1 cellular context compared by ENCODE assay signal in the genomic region with DNA sequence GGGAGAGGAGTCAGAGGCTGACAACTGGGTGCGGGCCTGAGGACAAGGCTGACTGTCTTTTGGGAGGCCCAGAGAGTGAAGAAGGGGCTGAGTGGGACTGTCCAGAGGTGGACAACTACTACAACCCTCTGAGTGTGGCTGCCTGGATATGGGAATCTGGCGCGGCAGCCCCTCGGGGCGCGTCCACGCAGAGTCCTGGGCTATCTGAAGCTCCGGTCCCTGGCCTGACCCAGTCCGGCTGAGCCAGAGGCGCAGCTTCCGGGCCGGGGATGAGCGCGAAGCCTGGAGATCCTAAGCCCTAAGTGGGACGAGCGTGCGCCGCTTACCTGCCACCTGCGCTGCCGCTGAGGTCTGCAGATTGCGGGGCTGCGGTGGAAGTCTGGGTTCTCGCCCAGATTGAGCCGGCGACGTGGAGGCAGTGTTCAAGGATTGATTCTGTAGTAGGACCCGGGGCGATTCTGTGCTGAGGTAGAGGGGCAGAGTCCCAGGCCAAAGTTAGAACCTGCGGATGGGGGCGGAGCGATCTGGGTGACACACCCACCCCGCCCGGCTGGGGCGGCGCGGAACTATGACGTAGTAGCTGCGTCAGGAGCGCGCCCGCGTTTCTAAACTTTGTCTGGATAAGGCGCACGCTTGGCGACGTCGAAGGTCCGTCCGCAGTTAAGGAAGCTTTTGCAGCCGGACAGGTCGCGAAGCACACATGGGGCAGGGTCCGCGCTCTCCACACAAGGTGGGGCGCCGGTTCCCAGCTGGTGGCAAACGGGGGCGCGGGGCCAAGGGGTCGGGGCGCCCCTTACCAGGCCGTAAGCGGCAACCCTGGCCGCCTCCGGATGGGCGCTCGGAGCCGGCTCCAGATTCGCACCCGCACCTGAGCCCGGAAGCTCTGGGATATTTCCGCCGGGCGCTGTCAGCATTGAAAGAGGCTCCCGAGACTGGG.
TF ChIP-seq lines count a peak whose summit lies in the region.

A gene (minus strand): TSS at position 526 of the 937 bp plus-strand sequence. CDS start 674 bp downstream, outside the sequence.
A gene with protein sequence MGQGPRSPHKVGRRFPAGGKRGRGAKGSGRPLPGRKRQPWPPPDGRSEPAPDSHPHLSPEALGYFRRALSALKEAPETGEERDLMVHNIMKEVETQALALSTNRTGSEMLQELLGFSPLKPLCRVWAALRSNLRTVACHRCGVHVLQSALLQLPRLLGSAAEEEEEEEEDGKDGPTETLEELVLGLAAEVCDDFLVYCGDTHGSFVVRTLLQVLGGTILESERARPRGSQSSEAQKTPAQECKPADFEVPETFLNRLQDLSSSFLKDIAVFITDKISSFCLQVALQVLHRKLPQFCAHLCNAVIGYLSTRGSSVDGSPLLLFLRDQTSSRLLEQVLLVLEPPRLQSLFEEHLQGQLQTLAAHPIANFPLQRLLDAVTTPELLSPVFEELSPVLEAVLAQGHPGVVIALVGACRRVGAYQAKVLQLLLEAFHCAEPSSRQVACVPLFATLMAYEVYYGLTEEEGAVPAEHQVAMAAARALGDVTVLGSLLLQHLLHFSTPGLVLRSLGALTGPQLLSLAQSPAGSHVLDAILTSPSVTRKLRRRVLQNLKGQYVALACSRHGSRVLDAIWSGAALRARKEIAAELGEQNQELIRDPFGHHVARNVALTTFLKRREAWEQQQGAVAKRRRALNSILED (plus strand): TSS at position 596 of the 937 bp plus-strand sequence. CDS start 105 bp downstream, at position 701.

TF ChIP-seq in HEK293, 187 proteins besides CTCF, POLR2A, EP300 and RAD21 (continued from another document and continues in another):
- TF ChIP-seq ZNF433 (tag by site-specific recombination; IDR thresholded peaks at IDR 0.05; ENCODE audit: low read depth) (no peak), OVOL3 (tag by site-specific recombination; IDR thresholded peaks at IDR 0.05) (no peak), ZNF324 (tag by site-specific recombination; IDR thresholded peaks at IDR 0.05) (no peak), ZNF311 (tag by site-specific recombination; IDR thresholded peaks at IDR 0.05; ENCODE audit: borderline replicate concordance) (no peak), ZNF335 (tag by site-specific recombination; conservative IDR thresholded peaks at IDR 0.05) (peak; percentile 65), ZNF768 (tag by site-specific recombination; IDR thresholded peaks at IDR 0.05) (no peak), ZXDB (tag by site-specific recombination; IDR thresholded peaks at IDR 0.05) (peak; percentile 76), KLF16 (tag by site-specific recombination; IDR thresholded peaks at IDR 0.05) (peak; percentile 95), ZNF138 (tag by site-specific recombination; IDR thresholded peaks at IDR 0.05; ENCODE audit: borderline replicate concordance) (no peak), GFI1B (tag by site-specific recombination; IDR thresholded peaks at IDR 0.05) (no peak), ZNF416 (tag by site-specific recombination; IDR thresholded peaks at IDR 0.05) (no peak), ZNF777 (tag by site-specific recombination; IDR thresholded peaks at IDR 0.05; ENCODE audit: borderline replicate concordance) (no peak), ZNF701 (tag by site-specific recombination; IDR thresholded peaks at IDR 0.05) (no peak), ZNF366 (tag by site-specific recombination; conservative IDR thresholded peaks at IDR 0.05) (no peak), ZNF211 (tag by site-specific recombination; IDR thresholded peaks at IDR 0.05; ENCODE audit: low read depth) (no peak), ZBTB7A (tag by site-specific recombination; IDR thresholded peaks at IDR 0.05; ENCODE audit: low read depth) (no peak), ZFP69B (tag by site-specific recombination; IDR thresholded peaks at IDR 0.05) (no peak), ZNF560 (tag by site-specific recombination; IDR thresholded peaks at IDR 0.05; ENCODE audit: borderline replicate concordance) (no peak), ZEB2 (tag by site-specific recombination; IDR thresholded peaks at IDR 0.05) (peak; percentile 72; the same call in 1 of the 2 replicates), SETDB1 (IDR thresholded peaks at IDR 0.05; ENCODE audit: insufficient read length, low read length) (no peak), ZNF623 (tag by site-specific recombination; IDR thresholded peaks at IDR 0.05) (no peak), KLF8 (tag by site-specific recombination; IDR thresholded peaks at IDR 0.05) (peak; percentile 99), ZNF214 (tag by site-specific recombination; IDR thresholded peaks at IDR 0.05; ENCODE audit: borderline replicate concordance) (no peak), SP7 (tag by site-specific recombination; IDR thresholded peaks at IDR 0.05) (peak; percentile 57; the same call in 1 of the 2 replicates), ZNF473 (tag by site-specific recombination; IDR thresholded peaks at IDR 0.05) (no peak), ZNF747 (tag by site-specific recombination; IDR thresholded peaks at IDR 0.05) (no peak), ZNF610 (tag by site-specific recombination; IDR thresholded peaks at IDR 0.05; ENCODE audit: borderline replicate concordance) (0 out of 2 replicates have a peak, but pooled peaks have one; percentile 15), ZNF530 (tag by site-specific recombination; IDR thresholded peaks at IDR 0.05; ENCODE audit: low read depth) (no peak)
- TF ChIP-seq, protein P1, sequence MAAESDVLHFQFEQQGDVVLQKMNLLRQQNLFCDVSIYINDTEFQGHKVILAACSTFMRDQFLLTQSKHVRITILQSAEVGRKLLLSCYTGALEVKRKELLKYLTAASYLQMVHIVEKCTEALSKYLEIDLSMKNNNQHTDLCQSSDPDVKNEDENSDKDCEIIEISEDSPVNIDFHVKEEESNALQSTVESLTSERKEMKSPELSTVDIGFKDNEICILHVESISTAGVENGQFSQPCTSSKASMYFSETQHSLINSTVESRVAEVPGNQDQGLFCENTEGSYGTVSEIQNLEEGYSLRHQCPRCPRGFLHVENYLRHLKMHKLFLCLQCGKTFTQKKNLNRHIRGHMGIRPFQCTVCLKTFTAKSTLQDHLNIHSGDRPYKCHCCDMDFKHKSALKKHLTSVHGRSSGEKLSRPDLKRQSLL (tag by site-specific recombination; IDR thresholded peaks at IDR 0.05) = no peak
- TF ChIP-seq, protein P2, sequence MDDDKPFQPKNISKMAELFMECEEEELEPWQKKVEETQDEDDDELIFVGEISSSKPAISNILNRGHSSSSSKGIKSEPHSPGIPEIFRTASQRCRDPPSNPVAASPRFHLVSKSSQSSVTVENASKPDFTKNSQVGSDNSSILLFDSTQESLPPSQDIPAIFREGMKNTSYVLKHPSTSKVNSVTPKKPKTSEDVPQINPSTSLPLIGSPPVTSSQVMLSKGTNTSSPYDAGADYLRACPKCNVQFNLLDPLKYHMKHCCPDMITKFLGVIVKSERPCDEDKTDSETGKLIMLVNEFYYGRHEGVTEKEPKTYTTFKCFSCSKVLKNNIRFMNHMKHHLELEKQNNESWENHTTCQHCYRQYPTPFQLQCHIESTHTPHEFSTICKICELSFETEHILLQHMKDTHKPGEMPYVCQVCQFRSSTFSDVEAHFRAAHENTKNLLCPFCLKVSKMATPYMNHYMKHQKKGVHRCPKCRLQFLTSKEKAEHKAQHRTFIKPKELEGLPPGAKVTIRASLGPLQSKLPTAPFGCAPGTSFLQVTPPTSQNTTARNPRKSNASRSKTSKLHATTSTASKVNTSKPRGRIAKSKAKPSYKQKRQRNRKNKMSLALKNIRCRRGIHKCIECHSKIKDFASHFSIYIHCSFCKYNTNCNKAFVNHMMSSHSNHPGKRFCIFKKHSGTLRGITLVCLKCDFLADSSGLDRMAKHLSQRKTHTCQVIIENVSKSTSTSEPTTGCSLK (tag by site-specific recombination; IDR thresholded peaks at IDR 0.05) = no peak
- TF ChIP-seq, protein P3, sequence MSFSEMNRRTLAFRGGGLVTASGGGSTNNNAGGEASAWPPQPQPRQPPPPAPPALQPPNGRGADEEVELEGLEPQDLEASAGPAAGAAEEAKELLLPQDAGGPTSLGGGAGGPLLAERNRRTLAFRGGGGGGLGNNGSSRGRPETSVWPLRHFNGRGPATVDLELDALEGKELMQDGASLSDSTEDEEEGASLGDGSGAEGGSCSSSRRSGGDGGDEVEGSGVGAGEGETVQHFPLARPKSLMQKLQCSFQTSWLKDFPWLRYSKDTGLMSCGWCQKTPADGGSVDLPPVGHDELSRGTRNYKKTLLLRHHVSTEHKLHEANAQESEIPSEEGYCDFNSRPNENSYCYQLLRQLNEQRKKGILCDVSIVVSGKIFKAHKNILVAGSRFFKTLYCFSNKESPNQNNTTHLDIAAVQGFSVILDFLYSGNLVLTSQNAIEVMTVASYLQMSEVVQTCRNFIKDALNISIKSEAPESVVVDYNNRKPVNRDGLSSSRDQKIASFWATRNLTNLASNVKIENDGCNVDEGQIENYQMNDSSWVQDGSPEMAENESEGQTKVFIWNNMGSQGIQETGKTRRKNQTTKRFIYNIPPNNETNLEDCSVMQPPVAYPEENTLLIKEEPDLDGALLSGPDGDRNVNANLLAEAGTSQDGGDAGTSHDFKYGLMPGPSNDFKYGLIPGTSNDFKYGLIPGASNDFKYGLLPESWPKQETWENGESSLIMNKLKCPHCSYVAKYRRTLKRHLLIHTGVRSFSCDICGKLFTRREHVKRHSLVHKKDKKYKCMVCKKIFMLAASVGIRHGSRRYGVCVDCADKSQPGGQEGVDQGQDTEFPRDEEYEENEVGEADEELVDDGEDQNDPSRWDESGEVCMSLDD (tag by site-specific recombination; IDR thresholded peaks at IDR 0.05) = peak; percentile 71
- TF ChIP-seq, protein P4, sequence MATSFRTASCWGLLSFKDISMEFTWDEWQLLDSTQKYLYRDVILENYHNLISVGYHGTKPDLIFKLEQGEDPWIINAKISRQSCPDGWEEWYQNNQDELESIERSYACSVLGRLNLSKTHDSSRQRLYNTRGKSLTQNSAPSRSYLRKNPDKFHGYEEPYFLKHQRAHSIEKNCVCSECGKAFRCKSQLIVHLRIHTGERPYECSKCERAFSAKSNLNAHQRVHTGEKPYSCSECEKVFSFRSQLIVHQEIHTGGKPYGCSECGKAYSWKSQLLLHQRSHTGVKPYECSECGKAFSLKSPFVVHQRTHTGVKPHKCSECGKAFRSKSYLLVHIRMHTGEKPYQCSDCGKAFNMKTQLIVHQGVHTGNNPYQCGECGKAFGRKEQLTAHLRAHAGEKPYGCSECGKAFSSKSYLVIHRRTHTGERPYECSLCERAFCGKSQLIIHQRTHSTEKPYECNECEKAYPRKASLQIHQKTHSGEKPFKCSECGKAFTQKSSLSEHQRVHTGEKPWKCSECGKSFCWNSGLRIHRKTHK (tag by site-specific recombination; IDR thresholded peaks at IDR 0.05) = no peak
- TF ChIP-seq, protein P5, sequence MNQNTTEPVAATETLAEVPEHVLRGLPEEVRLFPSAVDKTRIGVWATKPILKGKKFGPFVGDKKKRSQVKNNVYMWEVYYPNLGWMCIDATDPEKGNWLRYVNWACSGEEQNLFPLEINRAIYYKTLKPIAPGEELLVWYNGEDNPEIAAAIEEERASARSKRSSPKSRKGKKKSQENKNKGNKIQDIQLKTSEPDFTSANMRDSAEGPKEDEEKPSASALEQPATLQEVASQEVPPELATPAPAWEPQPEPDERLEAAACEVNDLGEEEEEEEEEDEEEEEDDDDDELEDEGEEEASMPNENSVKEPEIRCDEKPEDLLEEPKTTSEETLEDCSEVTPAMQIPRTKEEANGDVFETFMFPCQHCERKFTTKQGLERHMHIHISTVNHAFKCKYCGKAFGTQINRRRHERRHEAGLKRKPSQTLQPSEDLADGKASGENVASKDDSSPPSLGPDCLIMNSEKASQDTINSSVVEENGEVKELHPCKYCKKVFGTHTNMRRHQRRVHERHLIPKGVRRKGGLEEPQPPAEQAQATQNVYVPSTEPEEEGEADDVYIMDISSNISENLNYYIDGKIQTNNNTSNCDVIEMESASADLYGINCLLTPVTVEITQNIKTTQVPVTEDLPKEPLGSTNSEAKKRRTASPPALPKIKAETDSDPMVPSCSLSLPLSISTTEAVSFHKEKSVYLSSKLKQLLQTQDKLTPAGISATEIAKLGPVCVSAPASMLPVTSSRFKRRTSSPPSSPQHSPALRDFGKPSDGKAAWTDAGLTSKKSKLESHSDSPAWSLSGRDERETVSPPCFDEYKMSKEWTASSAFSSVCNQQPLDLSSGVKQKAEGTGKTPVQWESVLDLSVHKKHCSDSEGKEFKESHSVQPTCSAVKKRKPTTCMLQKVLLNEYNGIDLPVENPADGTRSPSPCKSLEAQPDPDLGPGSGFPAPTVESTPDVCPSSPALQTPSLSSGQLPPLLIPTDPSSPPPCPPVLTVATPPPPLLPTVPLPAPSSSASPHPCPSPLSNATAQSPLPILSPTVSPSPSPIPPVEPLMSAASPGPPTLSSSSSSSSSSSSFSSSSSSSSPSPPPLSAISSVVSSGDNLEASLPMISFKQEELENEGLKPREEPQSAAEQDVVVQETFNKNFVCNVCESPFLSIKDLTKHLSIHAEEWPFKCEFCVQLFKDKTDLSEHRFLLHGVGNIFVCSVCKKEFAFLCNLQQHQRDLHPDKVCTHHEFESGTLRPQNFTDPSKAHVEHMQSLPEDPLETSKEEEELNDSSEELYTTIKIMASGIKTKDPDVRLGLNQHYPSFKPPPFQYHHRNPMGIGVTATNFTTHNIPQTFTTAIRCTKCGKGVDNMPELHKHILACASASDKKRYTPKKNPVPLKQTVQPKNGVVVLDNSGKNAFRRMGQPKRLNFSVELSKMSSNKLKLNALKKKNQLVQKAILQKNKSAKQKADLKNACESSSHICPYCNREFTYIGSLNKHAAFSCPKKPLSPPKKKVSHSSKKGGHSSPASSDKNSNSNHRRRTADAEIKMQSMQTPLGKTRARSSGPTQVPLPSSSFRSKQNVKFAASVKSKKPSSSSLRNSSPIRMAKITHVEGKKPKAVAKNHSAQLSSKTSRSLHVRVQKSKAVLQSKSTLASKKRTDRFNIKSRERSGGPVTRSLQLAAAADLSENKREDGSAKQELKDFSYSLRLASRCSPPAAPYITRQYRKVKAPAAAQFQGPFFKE (tag by site-specific recombination; IDR thresholded peaks at IDR 0.05; ENCODE audit: borderline replicate concordance) = no peak
- TF ChIP-seq, protein P6, sequence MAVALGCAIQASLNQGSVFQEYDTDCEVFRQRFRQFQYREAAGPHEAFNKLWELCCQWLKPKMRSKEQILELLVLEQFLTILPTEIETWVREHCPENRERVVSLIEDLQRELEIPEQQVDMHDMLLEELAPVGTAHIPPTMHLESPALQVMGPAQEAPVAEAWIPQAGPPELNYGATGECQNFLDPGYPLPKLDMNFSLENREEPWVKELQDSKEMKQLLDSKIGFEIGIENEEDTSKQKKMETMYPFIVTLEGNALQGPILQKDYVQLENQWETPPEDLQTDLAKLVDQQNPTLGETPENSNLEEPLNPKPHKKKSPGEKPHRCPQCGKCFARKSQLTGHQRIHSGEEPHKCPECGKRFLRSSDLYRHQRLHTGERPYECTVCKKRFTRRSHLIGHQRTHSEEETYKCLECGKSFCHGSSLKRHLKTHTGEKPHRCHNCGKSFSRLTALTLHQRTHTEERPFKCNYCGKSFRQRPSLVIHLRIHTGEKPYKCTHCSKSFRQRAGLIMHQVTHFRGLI (tag by site-specific recombination; IDR thresholded peaks at IDR 0.05) = no peak
